ENCODE assay signal across 24 cellular contexts in the genomic region with DNA sequence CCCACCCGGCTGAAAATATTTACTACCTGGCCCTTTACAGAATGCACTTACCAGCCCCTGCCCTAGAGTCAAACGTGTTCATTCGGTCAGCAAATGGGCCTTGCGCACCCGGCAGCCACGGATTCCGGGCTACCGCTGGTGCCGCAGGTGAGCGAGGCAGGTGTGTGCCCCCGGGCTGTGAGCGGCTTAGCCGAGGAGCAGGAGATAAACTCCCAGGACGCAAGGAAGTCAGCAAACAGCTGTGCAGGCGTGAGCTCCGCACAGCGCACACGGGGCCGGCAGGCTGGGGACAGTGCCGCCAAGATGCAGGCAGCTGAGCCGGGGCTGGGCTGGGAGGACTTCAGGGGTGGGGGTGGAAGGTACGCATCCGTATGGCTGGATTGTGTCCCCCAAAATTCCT.
"Had no signal": no experiment of that assay in that cellular context is flagged by ENCODE, and none has a peak within 500 bp of the region (broad histone marks: within the 10 kb centered on the region; RNA-seq: fewer than 3 reads in every experiment).

No MANE protein-coding gene starts in this region.

- H3K36me3 ChIP-seq: esophagus squamous epithelium, gastrocnemius medialis, stomach, suprapubic skin had no signal

- DNase-seq: activated CD4-positive, alpha-beta T cell treated with anti-CD3 and anti-CD28 coated beads, Interleukin-2, amount 10 ng/mL, durations not matched to agents 7 days and 5 days; activated CD4-positive, CD25-positive, alpha-beta regulatory T cell treated with anti-CD3 and anti-CD28 coated beads, Interleukin-2, amount 50 U/mL, for 72 hours; activated naive CD4-positive, alpha-beta T cell; activated naive CD8-positive, alpha-beta T cell treated with anti-CD3 and anti-CD28 coated beads for 36 hours; activated T-cell treated with anti-CD3 and anti-CD28 coated beads, Interleukin-2, amount 50 U/mL, for 24 hours; cerebellar nuclear complex; endodermal cell; esophagus squamous epithelium; gastrocnemius medialis; hippocampal formation; left cardiac atrium; mesendoderm; mucosa of descending colon; stimulated activated CD4-positive, alpha-beta T cell treated with anti-CD3 and anti-CD28 coated beads, Interleukin-2, amount 100 ng/mL, for 24 hours; stomach; WERI-Rb-1 had no signal

- H3K4me1 ChIP-seq: gastrocnemius medialis had no signal

- H3K4me3 ChIP-seq: coronary artery, esophagus squamous epithelium, gastrocnemius medialis, mucosa of descending colon, stomach, suprapubic skin, tibial nerve had no signal

- H3K36me3 Mint-ChIP-seq: activated naive CD8-positive, alpha-beta T cell treated with anti-CD3 and anti-CD28 coated beads for 36 hours; stimulated activated memory B cell treated with anti-CD40 and anti-IgM and Interleukin-4, amounts not matched to agents 10 μg/mL and 1 μg/mL and 100 μg/mL, for 72 hours had no signal

- ATAC-seq: gastrocnemius medialis; left cardiac atrium; mucosa of descending colon; sciatic nerve; stimulated activated memory B cell treated with anti-CD40 and anti-IgM and Interleukin-4, amounts not matched to agents 10 μg/mL and 1 μg/mL and 100 μg/mL, for 72 hours had no signal

- H3K27me3 Mint-ChIP-seq: activated CD4-positive, alpha-beta T cell treated with anti-CD3 and anti-CD28 coated beads, Interleukin-2, amount 10 ng/mL, durations not matched to agents 7 days and 5 days had no signal

- H3K27me3 ChIP-seq: stomach, suprapubic skin, tibial nerve had no signal

- H3K27ac Mint-ChIP-seq: activated CD4-positive, alpha-beta T cell treated with anti-CD3 and anti-CD28 coated beads, Interleukin-2, amount 10 ng/mL, durations not matched to agents 7 days and 5 days; activated T-cell treated with anti-CD3 and anti-CD28 coated beads, Interleukin-2, amount 50 U/mL, for 24 hours; activated T-helper 2 cell treated with anti-CD3 and anti-CD28 coated beads, Interferon-gamma antibody, Interleukin-2, Interleukin-4, amounts not matched to agents 10 μg/mL and 5 μg/mL and 100 μg/mL, durations not matched to agents 14 hours and 24 hours and 36 hours; endodermal cell; stimulated activated memory B cell treated with anti-CD40 and anti-IgM and Interleukin-4, amounts not matched to agents 10 μg/mL and 1 μg/mL and 100 μg/mL, for 72 hours; T-helper 2 cell treated with Interferon-gamma antibody and Interleukin-4, amounts not matched to agents 5 μg/mL and 100 μg/mL, for 36 hours had no signal

- H3K27ac ChIP-seq: coronary artery, esophagus squamous epithelium, gastrocnemius medialis, stomach, suprapubic skin, tibial nerve, WERI-Rb-1 had no signal

- H3K4me3 Mint-ChIP-seq: activated CD4-positive, alpha-beta T cell treated with anti-CD3 and anti-CD28 coated beads, Interleukin-2, amount 10 ng/mL, durations not matched to agents 7 days and 5 days; activated naive CD8-positive, alpha-beta T cell treated with anti-CD3 and anti-CD28 coated beads for 36 hours; activated T-cell treated with anti-CD3 and anti-CD28 coated beads, Interleukin-2, amount 50 U/mL, for 24 hours; endodermal cell; neural crest cell; stimulated activated memory B cell treated with anti-CD40 and anti-IgM and Interleukin-4, amounts not matched to agents 10 μg/mL and 1 μg/mL and 100 μg/mL, for 72 hours; T-helper 2 cell treated with Interferon-gamma antibody and Interleukin-4, amounts not matched to agents 5 μg/mL and 100 μg/mL, for 36 hours had no signal

- H3K4me1 Mint-ChIP-seq: endodermal cell had no signal

- H3K9me3 Mint-ChIP-seq: activated CD4-positive, alpha-beta T cell treated with anti-CD3 and anti-CD28 coated beads, Interleukin-2, amount 10 ng/mL, durations not matched to agents 7 days and 5 days; activated naive CD8-positive, alpha-beta T cell treated with anti-CD3 and anti-CD28 coated beads for 36 hours had no signal

- H3K9me3 ChIP-seq: mucosa of descending colon, suprapubic skin had no signal
